ENCODE assay signal across 9 cellular contexts in genomic region chr15:67824900-67825879, GRCh38. TPM values are rescaled to one million over a fixed set of nuclear protein-coding genes. Genes with fewer than 3 reads are reported as not detected.
DNase-seq lines count a peak whose midpoint lies in the region; ATAC-seq lines count a peak whose summit lies in the region.
"Had no signal": no experiment of that assay in that cellular context is flagged by ENCODE, and none has a peak within 500 bp of the region (broad histone marks: within the 10 kb centered on the region; RNA-seq: fewer than 3 reads in every experiment).

Gene SKOR1, plus strand, starts transcription at chr15:67825509. Its CDS starts 94 bp downstream, at chr15:67825603.

- no peak within 1 kb of the TSS for H3K27ac ChIP-seq in ACC112 (ENCODE audit: low read depth, low read length)

- no peaks in the 10 kb centered on the region for H3K79me2 ChIP-seq in ACC112 (ENCODE audit: control insufficient read depth, insufficient read depth, low read length, unreplicated experiment)

- ATAC-seq in HG02678 (IDR thresholded peaks at IDR 0.05; ENCODE audit: unreplicated experiment) (no peak), GM18519 (IDR thresholded peaks at IDR 0.05; ENCODE audit: low FRiP score, unreplicated experiment) (no peak)

- H3K4me1 ChIP-seq in ACC112 (ENCODE audit: control insufficient read depth, insufficient read depth, low read length, unreplicated experiment) (no peaks in the 10 kb centered on the region), adipocyte (ENCODE audit: control insufficient read depth, insufficient read depth, low read length) (peaks cover 12% of the 10 kb centered on the region)

- no peak within 1 kb of the TSS for H3K9ac ChIP-seq in adipocyte (ENCODE audit: low read length)

- H3K36me3 ChIP-seq in ACC112 (ENCODE audit: insufficient read depth, low read length) (no peaks in the 10 kb centered on the region), H7 (replicated peaks; ENCODE audit: control insufficient read depth, insufficient read depth, low read length) (no peaks in the 10 kb centered on the region), adipocyte (ENCODE audit: control insufficient read depth, insufficient read depth, low read length, severe bottlenecking) (no peaks in the 10 kb centered on the region)

- no peaks in the 10 kb centered on the region for H3K9me3 ChIP-seq in adipocyte (ENCODE audit: control insufficient read depth, low read length)

- H3K4me3 ChIP-seq in ACC112 (ENCODE audit: low read depth, low read length) (peak within 1 kb of the TSS; percentile 69), H7 (ENCODE audit: insufficient read depth, low read depth, low read length) (peak within 1 kb of the TSS; percentile 18; the same call in 1 of the 2 replicates), adipocyte (ENCODE audit: low read length) (peak within 1 kb of the TSS; percentile 71)

- H3K27me3 ChIP-seq in ACC112 (ENCODE audit: insufficient read depth, low read length): peaks cover 99% of the 10 kb centered on the region
- peaks cover 99% of the 10 kb centered on the region for H3K27me3 ChIP-seq in H7 (ENCODE audit: control insufficient read depth, insufficient read depth, low read length)
- H3K27me3 ChIP-seq in adipocyte (replicated peaks; ENCODE audit: control insufficient read depth, insufficient read depth, low read length): peaks cover 80% of the 10 kb centered on the region

- H2AFZ ChIP-seq in ACC112 (ENCODE audit: low read length, unreplicated experiment): no peak within 1 kb of the TSS

- peak; percentile 95 for DNase-seq in H7
- DNase-seq in adipocyte (ENCODE audit: low read depth): peak; percentile 52
- DNase-seq in kidney tubule cell (ENCODE audit: low spot score): peak; percentile 39
- no peak for DNase-seq in DMS79 treated with DMSO at 0.1 percent for 48 hours (lab: John Stamatoyannopoulos, UW)
- DNase-seq in effector CD8-positive, alpha-beta T cell (lab: John Stamatoyannopoulos, UW): no peak
- DNase-seq: kidney glomerular epithelial cell had no signal

RNA-seq across cellular contexts. Expression of gene SKOR1, which starts in this region (rescaled TPM):
- total RNA-seq in H7 (2014; rRNA removed; shearing (Covaris generic)): 0.11 TPM in 1 of 2 replicates, not detected in the other

Comparison
In these comparisons a context has a peak if more than half of its experiments do, and no peak if none do; other contexts are left out.
1. Peak in DNase-seq and H3K4me3 ChIP-seq in H7; RNA of the gene not detected or under 1 TPM.
2. H3K4me3 ChIP-seq: peak in every context shown above with its lines; median percentile 71 in adipocyte; 69 in ACC112; 18 in H7.
3. DNase-seq: peak in adipocyte (single experiment) and kidney tubule cell (single experiment); none in DMS79 treated with DMSO at 0.1 percent for 48 hours (single experiment) and effector CD8-positive, alpha-beta T cell (single experiment).